In genomic region chr4:175514174-175514573, GRCh38 we compare ENCODE assay signal across 23 cellular contexts.
"Had no signal": no experiment of that assay in that cellular context is flagged by ENCODE, and none has a peak within 500 bp of the region (broad histone marks: within the 10 kb centered on the region; RNA-seq: fewer than 3 reads in every experiment).

No MANE protein-coding gene starts in this region.

- H3K27me3 ChIP-seq: brain microvascular endothelial cell, dorsolateral prefrontal cortex, gastroesophageal sphincter, heart left ventricle, right lobe of liver, uterus had no signal

- H3K9me3 ChIP-seq: gastroesophageal sphincter, heart left ventricle, right lobe of liver, thoracic aorta, uterus had no signal

- H3K27ac ChIP-seq: brain microvascular endothelial cell, coronary artery, dorsolateral prefrontal cortex, gastroesophageal sphincter, heart left ventricle, right lobe of liver, thoracic aorta, uterus had no signal

- H3K36me3 ChIP-seq: brain microvascular endothelial cell, gastroesophageal sphincter, heart left ventricle, right lobe of liver, thoracic aorta, uterus had no signal

- H3K4me3 ChIP-seq: coronary artery, dorsolateral prefrontal cortex, gastroesophageal sphincter, heart left ventricle, lung, right lobe of liver, thoracic aorta, uterus had no signal

- DNase-seq: activated CD4-positive, alpha-beta T cell treated with anti-CD3 and anti-CD28 coated beads for 4 hours; activated CD4-positive, alpha-beta T cell treated with anti-CD3 and anti-CD28 coated beads, Interleukin-2, amount 50 U/mL, for 4 hours; activated effector memory CD4-positive, alpha-beta T cell treated with Interleukin-2 at 50 U/mL for 16 hours; activated naive CD4-positive, alpha-beta T cell treated with Interleukin-2 at 50 U/mL for 16 hours; activated T-cell treated with anti-CD3 and anti-CD28 coated beads for 4 hours; aorta; brain microvascular endothelial cell; dorsolateral prefrontal cortex; effector memory CD8-positive, alpha-beta T cell; heart left ventricle; hypothalamus; immature natural killer cell; kidney; mesendoderm; right lobe of liver; stimulated activated CD4-positive, alpha-beta T cell treated with anti-CD3 and anti-CD28 coated beads, Interleukin-12 subunit alpha, Interleukin-12 subunit beta, amount 100 ng/mL, for 4 hours; stimulated activated CD4-positive, alpha-beta T cell treated with anti-CD3 and anti-CD28 coated beads, Interleukin-4, amount 100 ng/mL, for 1 hour; T-helper 1 cell; uterus had no signal

- FAIRE-seq: kidney had no signal

- H3K4me1 ChIP-seq: gastroesophageal sphincter, heart left ventricle, right lobe of liver, uterus had no signal
